ENCODE assay signal across 10 cellular contexts in the genomic region with DNA sequence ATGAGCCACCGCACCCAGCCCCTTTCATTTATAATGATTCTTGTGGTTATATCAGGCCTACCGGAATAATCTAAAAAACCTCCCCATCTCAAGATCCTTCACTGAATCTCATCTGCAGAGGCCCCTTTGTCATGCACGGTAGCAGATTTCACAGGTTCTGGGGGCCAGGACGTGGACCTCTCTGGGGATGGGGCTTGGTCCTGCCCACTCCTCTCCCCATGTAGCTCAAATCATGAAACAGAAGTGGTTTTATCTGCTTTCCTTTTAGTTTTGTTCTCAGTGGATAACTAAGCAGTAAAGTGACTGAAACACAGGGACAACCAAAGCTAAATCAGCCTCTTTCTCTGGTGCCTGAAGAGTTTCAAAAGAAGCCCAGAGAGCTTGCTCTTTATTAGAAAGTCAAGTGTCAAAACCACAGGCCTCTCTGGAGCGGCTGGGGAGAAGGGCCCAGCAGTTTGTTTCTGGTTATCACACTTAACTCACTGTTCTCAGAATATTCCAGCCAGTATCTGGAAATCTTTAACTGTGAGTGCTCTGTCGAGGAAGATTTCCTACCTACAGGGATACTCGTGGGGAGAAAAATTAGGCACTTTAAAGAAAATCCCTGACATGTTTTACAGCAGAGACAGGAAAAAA.
DNase-seq lines count a peak whose midpoint lies in the region; ATAC-seq and TF ChIP-seq lines count a peak whose summit lies in the region.
"Had no signal": no experiment of that assay in that cellular context is flagged by ENCODE, and none has a peak within 500 bp of the region (broad histone marks: within the 10 kb centered on the region; RNA-seq: fewer than 3 reads in every experiment).

No MANE protein-coding gene starts in this region.

- H3K27me3 Mint-ChIP-seq in CD14-positive monocyte (ENCODE audit: low read depth in 3 of 3) (no peaks in the 10 kb centered on the region), brain (no peaks in the 10 kb centered on the region)

- TF ChIP-seq CTCF in CD14-positive monocyte (IDR thresholded peaks at IDR 0.05) (no peak), brain (conservative IDR thresholded peaks at IDR 0.05) (no peak), coronary artery (IDR thresholded peaks at IDR 0.05) (no peak)

- H3K4me3 ChIP-seq in coronary artery, result no peak overlapping the region

- H3K27ac Mint-ChIP-seq in CD14-positive monocyte, result peak overlapping the region in 4 of 7 donors; percentile 7 to 63 (median 39)
- H3K27ac Mint-ChIP-seq in brain, result peak overlapping the region in 4 of 5 experiments; percentile 34 to 68 (median 52)

- H3K4me3 Mint-ChIP-seq in CD14-positive monocyte (no peak overlapping the region), brain (peak overlapping the region in 1 of 5 experiments; percentile 44)

- H3K9me3 Mint-ChIP-seq in CD14-positive monocyte (no peaks in the 10 kb centered on the region), brain (no peaks in the 10 kb centered on the region)

- H3K36me3 Mint-ChIP-seq in CD14-positive monocyte, result no peaks in the 10 kb centered on the region
- H3K36me3 Mint-ChIP-seq in brain, result no peaks in the 10 kb centered on the region

- peak; percentile 94 for ATAC-seq in GM21381 (IDR thresholded peaks at IDR 0.05; ENCODE audit: unreplicated experiment)
- peak; percentile 71 for ATAC-seq in HG03342 (IDR thresholded peaks at IDR 0.05; ENCODE audit: unreplicated experiment)

- DNase-seq in CD14-positive monocyte (ENCODE audit: low spot score) (no peak), kidney glomerular epithelial cell (lab: John Stamatoyannopoulos, UW) (no peak), NCI-H82 treated with DMSO at 0.1 percent for 48 hours (lab: John Stamatoyannopoulos, UW; ENCODE audit: unreplicated experiment) (no peak), NCI-H748 (lab: John Stamatoyannopoulos, UW; ENCODE audit: unreplicated experiment) (no peak), coronary artery (ENCODE audit: low spot score) (no peak)
- DNase-seq: NCI-H1694 treated with DMSO at 0.1 percent for 48 hours, T-helper 9 cell had no signal

- no peak overlapping the region for H3K27ac ChIP-seq in coronary artery

- intact Hi-C loops in CD14-positive monocyte (cut with micrococcal nuclease), result no loop called here

- peaks cover 31% of the 10 kb centered on the region for H3K4me1 Mint-ChIP-seq in CD14-positive monocyte
- H3K4me1 Mint-ChIP-seq in brain, result peaks cover 31% of the 10 kb centered on the region
